In the genomic region with DNA sequence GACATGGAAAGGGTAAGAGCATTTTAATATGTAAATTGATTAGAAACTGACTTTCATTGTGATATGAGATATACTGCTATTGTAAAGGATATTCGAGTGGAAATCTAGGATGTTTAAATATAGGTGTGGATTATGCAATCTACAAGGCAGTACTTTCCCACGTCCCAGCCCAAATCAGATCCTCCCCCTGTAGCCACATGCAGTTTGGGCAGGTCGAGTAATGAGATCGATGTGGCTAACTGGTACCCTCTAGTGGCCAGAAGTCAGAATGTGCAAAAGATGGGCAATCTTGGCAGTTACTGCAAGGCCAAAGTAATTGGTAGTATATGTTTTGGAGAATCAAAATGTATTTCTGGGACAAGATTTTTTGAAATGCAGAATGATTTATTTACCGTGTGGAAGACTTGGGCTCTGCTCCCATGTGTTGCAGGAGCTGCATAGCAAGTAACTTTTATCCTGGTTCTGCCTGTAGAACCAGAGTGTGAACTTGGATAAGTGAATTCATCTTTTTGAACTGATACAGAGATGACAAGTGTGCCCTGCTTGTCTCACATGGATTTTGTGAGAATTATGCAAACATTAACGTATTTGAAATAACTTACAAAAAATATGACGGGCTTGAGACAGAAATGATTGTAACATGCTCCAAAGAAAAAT, we compare ENCODE assay signal across 8 cellular contexts.
DNase-seq lines count a peak whose midpoint lies in the region; ATAC-seq and TF ChIP-seq lines count a peak whose summit lies in the region.

No MANE protein-coding gene starts in this region.

- no peak for TF ChIP-seq POLR2A in tibial nerve (IDR thresholded peaks at IDR 0.05)

- H3K4me3 Mint-ChIP-seq in activated CD8-positive, alpha-beta T cell treated with anti-CD3 and anti-CD28 coated beads, Interleukin-2, amount 10 ng/mL, durations not matched to agents 7 days and 5 days, result no peak overlapping the region
- no peak overlapping the region for H3K4me3 Mint-ChIP-seq in natural killer cell treated with Interleukin-12 subunit alpha and Interleukin-12 subunit beta and Interleukin-15 and Interleukin-18, amount 100 ng/mL, for 72 hours

- POLR2A ChIA-PET in activated CD8-positive, alpha-beta T cell treated with anti-CD3 and anti-CD28 coated beads, Interleukin-2, amount 10 ng/mL, durations not matched to agents 7 days and 5 days (lab: Charles Lee), result no interaction called here

- peak; percentile 62 for DNase-seq in SIG-M5 treated with dmso at 0.1 percent for 504 hours (lab: John Stamatoyannopoulos, UW; ENCODE audit: unreplicated experiment)
- DNase-seq in SIG-M5 (lab: John Stamatoyannopoulos, UW), result no peak
- DNase-seq in NCI-H526 (lab: John Stamatoyannopoulos, UW), result peak; percentile 36 to 80
- DNase-seq in activated CD8-positive, alpha-beta T cell treated with anti-CD3 and anti-CD28 coated beads, Interleukin-2, amount 10 ng/mL, durations not matched to agents 7 days and 5 days, result peak; percentile 68
- DNase-seq in fibroblast of mammary gland (ENCODE audit: low read depth), result peak; percentile 73
- DNase-seq in natural killer cell treated with Interleukin-12 subunit alpha and Interleukin-12 subunit beta and Interleukin-15 and Interleukin-18, amount 100 ng/mL, for 72 hours (ENCODE audit: low spot score), result no peak
- peak in 1 of 2 donors; percentile 66 for DNase-seq in tibial nerve (ENCODE audit: low spot score in 2 of 2)

- H3K27me3 Mint-ChIP-seq in activated CD8-positive, alpha-beta T cell treated with anti-CD3 and anti-CD28 coated beads, Interleukin-2, amount 10 ng/mL, durations not matched to agents 7 days and 5 days (ENCODE audit: low read depth), result peaks cover 5% of the 10 kb centered on the region
- peaks cover 6 to 39% of the 10 kb centered on the region in 2 donors for H3K27me3 Mint-ChIP-seq in natural killer cell treated with Interleukin-12 subunit alpha and Interleukin-12 subunit beta and Interleukin-15 and Interleukin-18, amount 100 ng/mL, for 72 hours

- H3K9me3 Mint-ChIP-seq in activated CD8-positive, alpha-beta T cell treated with anti-CD3 and anti-CD28 coated beads, Interleukin-2, amount 10 ng/mL, durations not matched to agents 7 days and 5 days (ENCODE audit: insufficient read depth), result no peaks in the 10 kb centered on the region
- no peaks in the 10 kb centered on the region for H3K9me3 Mint-ChIP-seq in natural killer cell treated with Interleukin-12 subunit alpha and Interleukin-12 subunit beta and Interleukin-15 and Interleukin-18, amount 100 ng/mL, for 72 hours

- H3K27me3 ChIP-seq in tibial nerve, result no peaks in the 10 kb centered on the region

- H3K27ac ChIP-seq in tibial nerve, result no peak overlapping the region

- H3K36me3 Mint-ChIP-seq in activated CD8-positive, alpha-beta T cell treated with anti-CD3 and anti-CD28 coated beads, Interleukin-2, amount 10 ng/mL, durations not matched to agents 7 days and 5 days (ENCODE audit: low read depth), result no peaks in the 10 kb centered on the region
- H3K36me3 Mint-ChIP-seq in natural killer cell treated with Interleukin-12 subunit alpha and Interleukin-12 subunit beta and Interleukin-15 and Interleukin-18, amount 100 ng/mL, for 72 hours, result no peaks in the 10 kb centered on the region

- H3K4me1 ChIP-seq in tibial nerve, result no peaks in the 10 kb centered on the region

- H3K4me1 Mint-ChIP-seq in activated CD8-positive, alpha-beta T cell treated with anti-CD3 and anti-CD28 coated beads, Interleukin-2, amount 10 ng/mL, durations not matched to agents 7 days and 5 days (ENCODE audit: low read depth), result no peaks in the 10 kb centered on the region
- H3K4me1 Mint-ChIP-seq in natural killer cell treated with Interleukin-12 subunit alpha and Interleukin-12 subunit beta and Interleukin-15 and Interleukin-18, amount 100 ng/mL, for 72 hours (ENCODE audit: low read depth in 2 of 2), result no peaks in the 10 kb centered on the region

- H3K4me3 ChIP-seq in fibroblast of mammary gland (ENCODE audit: control insufficient read depth, low read depth, low read length), result no peak overlapping the region
- H3K4me3 ChIP-seq in tibial nerve, result no peak overlapping the region

- TF ChIP-seq EP300 in tibial nerve (IDR thresholded peaks at IDR 0.05), result no peak

- no peak overlapping the region for H3K27ac Mint-ChIP-seq in activated CD8-positive, alpha-beta T cell treated with anti-CD3 and anti-CD28 coated beads, Interleukin-2, amount 10 ng/mL, durations not matched to agents 7 days and 5 days
- H3K27ac Mint-ChIP-seq in natural killer cell treated with Interleukin-12 subunit alpha and Interleukin-12 subunit beta and Interleukin-15 and Interleukin-18, amount 100 ng/mL, for 72 hours, result no peak overlapping the region

- CTCF ChIA-PET in activated CD8-positive, alpha-beta T cell treated with anti-CD3 and anti-CD28 coated beads, Interleukin-2, amount 10 ng/mL, durations not matched to agents 7 days and 5 days (lab: Charles Lee), result interaction anchor here (0.8 to 2.3 kb wide), 8 partner anchors 8 to 802 kb away, joined by 3 to 13 read pairs (median 5); a partner anchor contains a TSS

- peak; percentile 89 for TF ChIP-seq CTCF in fibroblast of mammary gland (conservative IDR thresholded peaks at IDR 0.05; ENCODE audit: control insufficient read depth, insufficient read depth, low read depth, low read length)
- peak; percentile 59 to 76 (median 71) for TF ChIP-seq CTCF in tibial nerve (IDR thresholded peaks at IDR 0.05)

- no peaks in the 10 kb centered on the region for H3K9me3 ChIP-seq in tibial nerve

- WGBS in tibial nerve, 2 donors, result 6% methylated on average over 7 of the region's 7 CpGs

- ATAC-seq in HG02970 (IDR thresholded peaks at IDR 0.05; ENCODE audit: low FRiP score, unreplicated experiment), result peak; percentile 81
- peak; percentile 72 for ATAC-seq in activated CD8-positive, alpha-beta T cell treated with anti-CD3 and anti-CD28 coated beads, Interleukin-2, amount 10 ng/mL, durations not matched to agents 7 days and 5 days
- ATAC-seq in natural killer cell treated with Interleukin-12 subunit alpha and Interleukin-12 subunit beta and Interleukin-15 and Interleukin-18, amount 100 ng/mL, for 72 hours, result peak; percentile 62 to 75

- H3K36me3 ChIP-seq in tibial nerve, result no peaks in the 10 kb centered on the region

Comparison
In these comparisons a context has a peak if more than half of its experiments do, and no peak if none do; other contexts are left out.
1. DNase-seq: peak in SIG-M5 treated with dmso at 0.1 percent for 504 hours (single experiment), NCI-H526 (2 of 2), activated CD8-positive, alpha-beta T cell treated with anti-CD3 and anti-CD28 coated beads, Interleukin-2, amount 10 ng/mL, durations not matched to agents 7 days and 5 days (single experiment) and fibroblast of mammary gland (single experiment); none in SIG-M5 (single experiment) and natural killer cell treated with Interleukin-12 subunit alpha and Interleukin-12 subunit beta and Interleukin-15 and Interleukin-18, amount 100 ng/mL, for 72 hours (single experiment).
2. Peak in every context shown above with its lines, with median percentiles within 50 percentile points of each other: ATAC-seq.